Comparison of ENCODE assay signal across 20 cellular contexts in genomic region chr12:114371250-114371649, GRCh38. TPM values are rescaled to one million over a fixed set of nuclear protein-coding genes. Genes with fewer than 3 reads are reported as not detected.
"Had no signal": no experiment of that assay in that cellular context is flagged by ENCODE, and none has a peak within 500 bp of the region (broad histone marks: within the 10 kb centered on the region; RNA-seq: fewer than 3 reads in every experiment).

No MANE protein-coding gene starts in this region.

- H3K27ac ChIP-seq: body of pancreas, neutrophil, prostate gland, testis, upper lobe of right lung had no signal

- H3K27me3 Mint-ChIP-seq: activated CD4-positive, alpha-beta T cell treated with anti-CD3 and anti-CD28 coated beads, Interleukin-2, amount 10 ng/mL, durations not matched to agents 24 days and 14 days; T-helper 17 cell had no signal

- H3K36me3 ChIP-seq: neutrophil, prostate gland had no signal

- H3K4me3 Mint-ChIP-seq: activated B cell treated with CpG ODN at 0.5 μM for 24 hours; activated CD4-positive, alpha-beta T cell treated with anti-CD3 and anti-CD28 coated beads, Interleukin-2, amount 10 ng/mL, durations not matched to agents 24 days and 14 days; activated naive CD4-positive, alpha-beta T cell treated with anti-CD3 and anti-CD28 coated beads for 36 hours; activated T-helper 17 cell treated with anti-CD3 and anti-CD28 coated beads, Interleukin-2, amount 50 U/mL, for 72 hours; T-helper 17 cell had no signal

- H3K4me1 ChIP-seq: body of pancreas, prostate gland, testis had no signal

- H3K36me3 Mint-ChIP-seq: naive B cell had no signal

- H3K27ac Mint-ChIP-seq: activated B cell treated with CpG ODN at 0.5 μM for 24 hours; activated CD4-positive, alpha-beta T cell treated with anti-CD3 and anti-CD28 coated beads, Interleukin-2, amount 10 ng/mL, durations not matched to agents 24 days and 14 days; activated naive CD4-positive, alpha-beta T cell treated with anti-CD3 and anti-CD28 coated beads for 36 hours; activated T-helper 17 cell treated with anti-CD3 and anti-CD28 coated beads, Interleukin-2, amount 50 U/mL, for 72 hours; T-helper 17 cell had no signal

- H3K9me3 Mint-ChIP-seq: activated CD4-positive, alpha-beta T cell treated with anti-CD3 and anti-CD28 coated beads, Interleukin-2, amount 10 ng/mL, durations not matched to agents 24 days and 14 days; activated naive CD4-positive, alpha-beta T cell treated with anti-CD3 and anti-CD28 coated beads for 36 hours; activated T-helper 17 cell treated with anti-CD3 and anti-CD28 coated beads, Interleukin-2, amount 50 U/mL, for 72 hours had no signal

- ATAC-seq: activated T-helper 17 cell treated with anti-CD3 and anti-CD28 coated beads, Interleukin-2, amount 50 U/mL, for 72 hours; body of pancreas; esophagus mucosa; T-helper 17 cell had no signal

- DNase-seq: activated B cell treated with CpG ODN at 0.5 μM for 24 hours; activated CD4-positive, alpha-beta T cell treated with anti-CD3 and anti-CD28 coated beads, Interleukin-2, amount 10 ng/mL, durations not matched to agents 24 days and 14 days; activated CD8-positive, alpha-beta memory T cell treated with anti-CD3 and anti-CD28 coated beads for 24 hours; activated naive CD4-positive, alpha-beta T cell treated with anti-CD3 and anti-CD28 coated beads for 36 hours; activated T-cell treated with anti-CD3 and anti-CD28 coated beads for 4 hours; body of pancreas; islet precursor cell; left ventricle myocardium superior; naive B cell; stimulated activated CD4-positive, alpha-beta T cell treated with anti-CD3 and anti-CD28 coated beads, Interleukin-12 subunit alpha, Interleukin-12 subunit beta, amount 100 ng/mL, for 4 hours; stimulated activated naive CD4-positive, alpha-beta T cell treated with Interleukin-2 at 50 U/mL for 16 hours; T-helper 17 cell; testis; upper lobe of right lung had no signal

- H3K4me1 Mint-ChIP-seq: activated CD4-positive, alpha-beta T cell treated with anti-CD3 and anti-CD28 coated beads, Interleukin-2, amount 10 ng/mL, durations not matched to agents 24 days and 14 days; activated T-helper 17 cell treated with anti-CD3 and anti-CD28 coated beads, Interleukin-2, amount 50 U/mL, for 72 hours; T-helper 17 cell had no signal

- H3K4me3 ChIP-seq: body of pancreas, prostate gland, testis, upper lobe of right lung had no signal

- H3K27me3 ChIP-seq: body of pancreas, testis, upper lobe of right lung had no signal

- H3K9me3 ChIP-seq: body of pancreas, neutrophil, prostate gland, testis, upper lobe of right lung had no signal

RNA-seq across cellular contexts. Expression of gene TBX5, which starts 34.7 kb away (rescaled TPM):
- total RNA-seq: activated B cell treated with CpG ODN at 0.5 μM for 24 hours; activated CD4-positive, alpha-beta T cell treated with anti-CD3 and anti-CD28 coated beads, Interleukin-2, amount 10 ng/mL, durations not matched to agents 24 days and 14 days; activated naive CD4-positive, alpha-beta T cell treated with anti-CD3 and anti-CD28 coated beads for 36 hours; activated T-helper 17 cell treated with anti-CD3 and anti-CD28 coated beads, Interleukin-2, amount 50 U/mL, for 72 hours; body of pancreas; cerebellum; dermis microvascular lymphatic vessel endothelial cell; T-helper 17 cell had no signal
